In the genomic region with DNA sequence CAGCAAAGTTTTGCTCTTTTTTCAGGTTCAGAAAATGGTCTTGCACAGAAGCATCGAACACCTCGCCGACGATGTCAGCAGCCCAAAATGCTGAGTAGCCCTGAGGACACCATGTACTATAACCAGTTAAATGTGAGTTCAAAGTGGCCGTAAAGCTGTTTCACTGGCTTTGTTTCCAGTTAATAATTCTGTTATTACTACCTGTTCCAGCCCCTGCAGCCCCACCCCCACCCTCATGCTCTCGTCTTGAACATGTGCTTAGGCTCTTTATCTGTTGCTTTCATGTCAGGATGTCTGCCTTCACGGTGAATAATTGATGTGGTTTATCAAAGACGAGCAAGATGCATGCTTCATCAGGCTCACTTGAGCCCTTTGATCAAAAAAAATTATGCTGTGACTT, we compare ENCODE assay signal across 1 cellular context.
TF ChIP-seq lines count a peak whose summit lies in the region.

No MANE protein-coding gene starts in this region.

TF ChIP-seq in GM12878, 131 proteins besides CTCF, POLR2A, EP300 and RAD21:
- TF ChIP-seq TCF7 (IDR thresholded peaks at IDR 0.05; ENCODE audit: borderline replicate concordance) (peak; percentile 26; the same call in 1 of the 2 replicates), SRF (IDR thresholded peaks at IDR 0.05; ENCODE audit: low read depth in 2 of 2, low read length in 2 of 2) (no peak), NFIC (IDR thresholded peaks at IDR 0.05; ENCODE audit: low read depth, low read length) (no peak), RUNX3 (IDR thresholded peaks at IDR 0.05; ENCODE audit: low read length) (no peak)
- TF ChIP-seq, protein P1, sequence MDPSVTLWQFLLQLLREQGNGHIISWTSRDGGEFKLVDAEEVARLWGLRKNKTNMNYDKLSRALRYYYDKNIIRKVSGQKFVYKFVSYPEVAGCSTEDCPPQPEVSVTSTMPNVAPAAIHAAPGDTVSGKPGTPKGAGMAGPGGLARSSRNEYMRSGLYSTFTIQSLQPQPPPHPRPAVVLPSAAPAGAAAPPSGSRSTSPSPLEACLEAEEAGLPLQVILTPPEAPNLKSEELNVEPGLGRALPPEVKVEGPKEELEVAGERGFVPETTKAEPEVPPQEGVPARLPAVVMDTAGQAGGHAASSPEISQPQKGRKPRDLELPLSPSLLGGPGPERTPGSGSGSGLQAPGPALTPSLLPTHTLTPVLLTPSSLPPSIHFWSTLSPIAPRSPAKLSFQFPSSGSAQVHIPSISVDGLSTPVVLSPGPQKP (IDR thresholded peaks at IDR 0.05; ENCODE audit: low read depth, low read length) = no peak
TF ChIP-seq in GM12878: peak in this region for 1.
